ENCODE assay signal across 13 cellular contexts in genomic region chr11:46504817-46505613, GRCh38.
A peak's percentile ranks its signal among the peaks of the same experiment; 100 is the strongest.
DNase-seq lines count a peak whose midpoint lies in the region; ATAC-seq and TF ChIP-seq lines count a peak whose summit lies in the region.
"Had no signal": no experiment of that assay in that cellular context is flagged by ENCODE, and none has a peak within 500 bp of the region (broad histone marks: within the 10 kb centered on the region; RNA-seq: fewer than 3 reads in every experiment).

No MANE protein-coding gene starts in this region.

- peak overlapping the region; percentile 72 for H3K27ac Mint-ChIP-seq in activated CD4-positive, alpha-beta T cell treated with anti-CD3 and anti-CD28 coated beads for 36 hours
- H3K27ac Mint-ChIP-seq in activated naive CD8-positive, alpha-beta T cell treated with anti-CD3 and anti-CD28 coated beads, Interleukin-2, amount 50 U/mL, for 24 hours = no peak overlapping the region
- H3K27ac Mint-ChIP-seq: stimulated activated memory B cell treated with anti-CD40 and anti-IgM and Interleukin-4, amounts not matched to agents 10 μg/mL and 1 μg/mL and 100 μg/mL, for 72 hours had no signal

- no peak overlapping the region for H3K4me3 ChIP-seq in mesenchymal stem cell (ENCODE audit: insufficient read depth in 1 of 2, low read depth in 1 of 2, low read length in 2 of 2)
- H3K4me3 ChIP-seq in ovary = no peak overlapping the region
- H3K4me3 ChIP-seq: A549, HAP-1 had no signal

- H3K27ac ChIP-seq in mesenchymal stem cell (ENCODE audit: low read length, poor library complexity, severe bottlenecking) = no peak overlapping the region
- no peak overlapping the region for H3K27ac ChIP-seq in ovary
- H3K27ac ChIP-seq: A549 had no signal

- H3K4me1 Mint-ChIP-seq in activated CD4-positive, alpha-beta T cell treated with anti-CD3 and anti-CD28 coated beads for 36 hours = peaks cover 23% of the 10 kb centered on the region
- peaks cover 13% of the 10 kb centered on the region for H3K4me1 Mint-ChIP-seq in activated naive CD8-positive, alpha-beta T cell treated with anti-CD3 and anti-CD28 coated beads, Interleukin-2, amount 50 U/mL, for 24 hours
- H3K4me1 Mint-ChIP-seq: stimulated activated memory B cell treated with anti-CD40 and anti-IgM and Interleukin-4, amounts not matched to agents 10 μg/mL and 1 μg/mL and 100 μg/mL, for 72 hours had no signal

- H2BK15ac ChIP-seq in mesenchymal stem cell (ENCODE audit: low read depth, poor library complexity, severe bottlenecking) = no peak overlapping the region

- peaks cover 29% of the 10 kb centered on the region for H3K79me1 ChIP-seq in mesenchymal stem cell (replicated peaks; ENCODE audit: low read length, poor library complexity, severe bottlenecking)

- no peak overlapping the region for H3K4me3 Mint-ChIP-seq in activated CD4-positive, alpha-beta T cell treated with anti-CD3 and anti-CD28 coated beads for 36 hours
- H3K4me3 Mint-ChIP-seq in activated naive CD8-positive, alpha-beta T cell treated with anti-CD3 and anti-CD28 coated beads, Interleukin-2, amount 50 U/mL, for 24 hours = no peak overlapping the region
- H3K4me3 Mint-ChIP-seq: stimulated activated memory B cell treated with anti-CD40 and anti-IgM and Interleukin-4, amounts not matched to agents 10 μg/mL and 1 μg/mL and 100 μg/mL, for 72 hours had no signal

- peaks cover 11 to 65% of the 10 kb centered on the region in 2 experiments for H3K36me3 ChIP-seq in mesenchymal stem cell (ENCODE audit: control insufficient read depth in 1 of 2, insufficient read depth in 2 of 2, low read depth in 1 of 2, low read length in 2 of 2)
- H3K36me3 ChIP-seq in ovary = no peaks in the 10 kb centered on the region
- H3K36me3 ChIP-seq: HAP-1 had no signal

- WGBS in mesenchymal stem cell = 100% methylated on average over 2 of the region's 3 CpGs
- WGBS in ovary, 3 donors = 77 to 83% (median 81%) methylated on average over 3 of the region's 3 CpGs

- TF ChIP-seq CTCF in ovary (IDR thresholded peaks at IDR 0.05) = no peak

- TF ChIP-seq POLR2A in ovary (IDR thresholded peaks at IDR 0.05) = no peak

- H3K4ac ChIP-seq in mesenchymal stem cell (ENCODE audit: low read depth in 1 of 2, low read length in 2 of 2) = no peak overlapping the region

- no peak overlapping the region for H3K23ac ChIP-seq in mesenchymal stem cell (ENCODE audit: low read length in 2 of 2)

- no peaks in the 10 kb centered on the region for H3K9me3 Mint-ChIP-seq in activated CD4-positive, alpha-beta T cell treated with anti-CD3 and anti-CD28 coated beads for 36 hours (ENCODE audit: low read depth)
- no peaks in the 10 kb centered on the region for H3K9me3 Mint-ChIP-seq in activated naive CD8-positive, alpha-beta T cell treated with anti-CD3 and anti-CD28 coated beads, Interleukin-2, amount 50 U/mL, for 24 hours
- H3K9me3 Mint-ChIP-seq: stimulated activated memory B cell treated with anti-CD40 and anti-IgM and Interleukin-4, amounts not matched to agents 10 μg/mL and 1 μg/mL and 100 μg/mL, for 72 hours had no signal

- no peak overlapping the region for H3K4me2 ChIP-seq in mesenchymal stem cell (ENCODE audit: low read length, poor library complexity, severe bottlenecking)
- H3K4me2 ChIP-seq: A549 had no signal

- H3K27me3 Mint-ChIP-seq in activated CD4-positive, alpha-beta T cell treated with anti-CD3 and anti-CD28 coated beads for 36 hours = no peaks in the 10 kb centered on the region
- H3K27me3 Mint-ChIP-seq in activated naive CD8-positive, alpha-beta T cell treated with anti-CD3 and anti-CD28 coated beads, Interleukin-2, amount 50 U/mL, for 24 hours = no peaks in the 10 kb centered on the region
- H3K27me3 Mint-ChIP-seq: stimulated activated memory B cell treated with anti-CD40 and anti-IgM and Interleukin-4, amounts not matched to agents 10 μg/mL and 1 μg/mL and 100 μg/mL, for 72 hours had no signal

- H3K9ac ChIP-seq in mesenchymal stem cell (ENCODE audit: low read length) = no peak overlapping the region

- H2BK120ac ChIP-seq in mesenchymal stem cell (ENCODE audit: low read depth, low read length) = no peak overlapping the region

- H3K27me3 ChIP-seq in mesenchymal stem cell (ENCODE audit: control insufficient read depth in 1 of 2, insufficient read depth in 1 of 2, low read length in 2 of 2) (no peaks in the 10 kb centered on the region), ovary (no peaks in the 10 kb centered on the region)

- no peak for DNase-seq in activated CD4-positive, alpha-beta T cell treated with anti-CD3 and anti-CD28 coated beads for 36 hours
- DNase-seq in activated CD4-positive, alpha-beta T cell treated with anti-CD3 and anti-CD28 coated beads, Interleukin-2, amount 50 U/mL, for 48 hours = no peak
- DNase-seq in H4 (ENCODE audit: low spot score) = peak; percentile 74
- DNase-seq in activated naive CD8-positive, alpha-beta T cell treated with anti-CD3 and anti-CD28 coated beads, Interleukin-2, amount 50 U/mL, for 24 hours = no peak
- DNase-seq in mesenchymal stem cell = peak; percentile 80
- DNase-seq in ovary = no peak
- no peak for DNase-seq in GM19238 (ENCODE audit: insufficient read length, low spot score)
- no peak for DNase-seq in midbrain (lab: John Stamatoyannopoulos, UW)
- DNase-seq: DND-41, NCI-H1105 treated with DMSO at 0.1 percent for 48 hours had no signal

- H2BK12ac ChIP-seq in mesenchymal stem cell (ENCODE audit: low read length in 2 of 2) = no peak overlapping the region

- ATAC-seq in activated CD4-positive, alpha-beta T cell treated with anti-CD3 and anti-CD28 coated beads for 36 hours = peak; percentile 87
- peak; percentile 54 for ATAC-seq in activated naive CD8-positive, alpha-beta T cell treated with anti-CD3 and anti-CD28 coated beads, Interleukin-2, amount 50 U/mL, for 24 hours
- ATAC-seq: stimulated activated memory B cell treated with anti-CD40 and anti-IgM and Interleukin-4, amounts not matched to agents 10 μg/mL and 1 μg/mL and 100 μg/mL, for 72 hours had no signal

- intact Hi-C loops in activated CD4-positive, alpha-beta T cell treated with anti-CD3 and anti-CD28 coated beads for 36 hours (cut with DNase I, micrococcal nuclease) = loop anchor here in 1 of 2 experiments (2.0 kb wide), 1 partner anchor 24 kb away; no protein-coding TSS in a partner anchor
- intact Hi-C loops in ovary (cut with DNase I) = no loop called here

- POLR2A ChIA-PET in activated CD4-positive, alpha-beta T cell treated with anti-CD3 and anti-CD28 coated beads for 36 hours (lab: Charles Lee) = no interaction called here

- H3K4me1 ChIP-seq in mesenchymal stem cell (ENCODE audit: control insufficient read depth, insufficient read depth, low read depth, low read length) (peaks cover 3% of the 10 kb centered on the region), ovary (ENCODE audit: insufficient read depth) (no peaks in the 10 kb centered on the region)
- H3K4me1 ChIP-seq: HAP-1 had no signal

- H3K36me3 Mint-ChIP-seq in activated CD4-positive, alpha-beta T cell treated with anti-CD3 and anti-CD28 coated beads for 36 hours (ENCODE audit: low read depth) = peaks cover 7% of the 10 kb centered on the region
- peaks cover 11% of the 10 kb centered on the region for H3K36me3 Mint-ChIP-seq in activated naive CD8-positive, alpha-beta T cell treated with anti-CD3 and anti-CD28 coated beads, Interleukin-2, amount 50 U/mL, for 24 hours (ENCODE audit: low read depth)

- TF ChIP-seq EP300 in ovary (IDR thresholded peaks at IDR 0.05) = no peak

- no peaks in the 10 kb centered on the region for H3K9me3 ChIP-seq in mesenchymal stem cell (ENCODE audit: control insufficient read depth, low read length)
- H3K9me3 ChIP-seq in ovary = no peaks in the 10 kb centered on the region
- H3K9me3 ChIP-seq: A549, HAP-1 had no signal

- H2AK5ac ChIP-seq in mesenchymal stem cell (ENCODE audit: low read length, severe bottlenecking) = no peak overlapping the region

- H4K91ac ChIP-seq in mesenchymal stem cell (ENCODE audit: low read length) = no peak overlapping the region

- H2AFZ ChIP-seq in mesenchymal stem cell (ENCODE audit: low read depth, low read length) = no peak overlapping the region

- no peak overlapping the region for H2BK5ac ChIP-seq in mesenchymal stem cell (ENCODE audit: low read depth, low read length, poor library complexity, severe bottlenecking)

- CTCF ChIA-PET in activated CD4-positive, alpha-beta T cell treated with anti-CD3 and anti-CD28 coated beads for 36 hours (lab: Charles Lee) = interaction anchor here (0.8 to 2.1 kb wide), 2 partner anchors 12 to 24 kb away, joined by 3 to 10 read pairs; no protein-coding TSS in a partner anchor

- H3K18ac ChIP-seq in mesenchymal stem cell (ENCODE audit: low read depth in 1 of 2, low read length in 2 of 2) = no peak overlapping the region

- no peak overlapping the region for H3K14ac ChIP-seq in mesenchymal stem cell (ENCODE audit: low read length in 2 of 2)

- H4K8ac ChIP-seq in mesenchymal stem cell (ENCODE audit: low read length) = no peak overlapping the region

Comparison
In these comparisons a context has a peak if more than half of its experiments do, and no peak if none do; other contexts are left out.
1. DNase-seq: peak in H4 (single experiment) and mesenchymal stem cell (single experiment); none in activated CD4-positive, alpha-beta T cell treated with anti-CD3 and anti-CD28 coated beads for 36 hours (single experiment), activated CD4-positive, alpha-beta T cell treated with anti-CD3 and anti-CD28 coated beads, Interleukin-2, amount 50 U/mL, for 48 hours (0 of 2), activated naive CD8-positive, alpha-beta T cell treated with anti-CD3 and anti-CD28 coated beads, Interleukin-2, amount 50 U/mL, for 24 hours (single experiment), ovary (0 of 5), GM19238 (single experiment) and midbrain (single experiment).